Comparison of ENCODE assay signal across 9 cellular contexts in the genomic region with DNA sequence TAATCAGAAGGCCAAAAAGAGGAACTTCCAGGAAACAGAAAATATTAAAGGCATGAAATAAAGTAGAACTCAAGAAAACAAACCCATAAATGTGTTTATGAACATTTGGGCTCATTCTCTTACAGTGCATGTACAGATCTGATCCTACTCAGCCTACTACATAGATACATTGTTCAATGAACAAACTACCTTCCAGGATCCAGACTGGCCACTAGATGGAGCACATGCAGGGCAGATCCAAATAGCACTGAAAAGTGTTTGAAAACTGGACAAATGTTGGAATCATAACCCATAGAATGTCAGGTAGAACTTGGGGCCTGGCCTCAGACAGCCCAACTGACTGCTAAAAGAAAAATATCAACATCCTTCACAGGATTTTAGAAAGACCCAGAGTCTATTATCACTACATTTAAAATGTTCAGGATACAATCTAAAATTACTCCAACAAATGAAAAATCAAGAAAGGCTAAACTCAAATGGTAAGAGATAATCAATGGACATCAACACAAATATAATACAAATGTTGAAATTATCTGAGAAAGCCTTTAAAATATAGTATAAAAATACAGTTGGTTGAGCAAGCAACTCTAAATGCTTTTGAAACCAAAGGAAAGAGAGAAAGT.
DNase-seq lines count a peak whose midpoint lies in the region; ATAC-seq and TF ChIP-seq lines count a peak whose summit lies in the region.
"Had no signal": no experiment of that assay in that cellular context is flagged by ENCODE, and none has a peak within 500 bp of the region (broad histone marks: within the 10 kb centered on the region; RNA-seq: fewer than 3 reads in every experiment).

No MANE protein-coding gene starts in this region.

- no peak overlapping the region for H3K4me3 ChIP-seq in fibroblast of pulmonary artery (replicated peaks; ENCODE audit: low read depth, low read length)

- no peaks in the 10 kb centered on the region for H3K4me1 Mint-ChIP-seq in activated T-cell treated with anti-CD3 and anti-CD28 coated beads, Interleukin-2, amount 50 U/mL, for 72 hours (ENCODE audit: low read depth)
- H3K4me1 Mint-ChIP-seq in type B pancreatic cell (ENCODE audit: unreplicated experiment): peaks cover 4% of the 10 kb centered on the region

- H3K4me3 Mint-ChIP-seq in activated T-cell treated with anti-CD3 and anti-CD28 coated beads, Interleukin-2, amount 50 U/mL, for 72 hours: no peak overlapping the region
- H3K4me3 Mint-ChIP-seq in type B pancreatic cell: no peak overlapping the region
- H3K4me3 Mint-ChIP-seq: activated naive CD8-positive, alpha-beta T cell had no signal

- peaks cover 38% of the 10 kb centered on the region for H3K27me3 Mint-ChIP-seq in activated T-cell treated with anti-CD3 and anti-CD28 coated beads, Interleukin-2, amount 50 U/mL, for 72 hours (ENCODE audit: low read depth)
- H3K27me3 Mint-ChIP-seq in type B pancreatic cell: peaks cover 20% of the 10 kb centered on the region

- H3K36me3 Mint-ChIP-seq in activated T-cell treated with anti-CD3 and anti-CD28 coated beads, Interleukin-2, amount 50 U/mL, for 72 hours (ENCODE audit: insufficient read depth in 2 of 2): no peaks in the 10 kb centered on the region
- no peaks in the 10 kb centered on the region for H3K36me3 Mint-ChIP-seq in type B pancreatic cell
- H3K36me3 Mint-ChIP-seq: activated naive CD8-positive, alpha-beta T cell had no signal

- peak; percentile 6 to 14 for DNase-seq in activated T-cell treated with anti-CD3 and anti-CD28 coated beads, Interleukin-2, amount 50 U/mL, for 72 hours
- no peak for DNase-seq in activated T-cell treated with anti-CD3 and anti-CD28 coated beads for 4 hours
- peak; percentile 34 for DNase-seq in RPMI8226
- DNase-seq in fibroblast of pulmonary artery (ENCODE audit: low read depth): peak; percentile 64
- DNase-seq in type B pancreatic cell (ENCODE audit: extremely low spot score, unreplicated experiment): no peak

- peaks cover 0 to 2% of the 10 kb centered on the region in 2 donors for H3K9me3 Mint-ChIP-seq in activated T-cell treated with anti-CD3 and anti-CD28 coated beads, Interleukin-2, amount 50 U/mL, for 72 hours
- H3K9me3 Mint-ChIP-seq in type B pancreatic cell: peaks cover 4% of the 10 kb centered on the region

- no peak overlapping the region for H3K27ac Mint-ChIP-seq in activated T-cell treated with anti-CD3 and anti-CD28 coated beads, Interleukin-2, amount 50 U/mL, for 72 hours
- H3K27ac Mint-ChIP-seq in type B pancreatic cell: no peak overlapping the region
- H3K27ac Mint-ChIP-seq: activated naive CD8-positive, alpha-beta T cell had no signal

- TF ChIP-seq CTCF in fibroblast of pulmonary artery (IDR thresholded peaks at IDR 0.05; ENCODE audit: low read length, missing control alignments): peak; percentile 99
- peak; percentile 81 for TF ChIP-seq CTCF in type B pancreatic cell (conservative IDR thresholded peaks at IDR 0.05)

- no peak for ATAC-seq in activated T-cell treated with anti-CD3 and anti-CD28 coated beads, Interleukin-2, amount 50 U/mL, for 72 hours (replicated peaks in 1 of 2)
- ATAC-seq in HG03469 (IDR thresholded peaks at IDR 0.05; ENCODE audit: unreplicated experiment) (peak; percentile 50), GM18517 (IDR thresholded peaks at IDR 0.05; ENCODE audit: unreplicated experiment) (no peak), HG02970 (IDR thresholded peaks at IDR 0.05; ENCODE audit: low FRiP score, unreplicated experiment) (no peak)

Comparison
In these comparisons a context has a peak if more than half of its experiments do, and no peak if none do; other contexts are left out.
1. DNase-seq: peak in activated T-cell treated with anti-CD3 and anti-CD28 coated beads, Interleukin-2, amount 50 U/mL, for 72 hours (2 of 2), RPMI8226 (single experiment) and fibroblast of pulmonary artery (single experiment); none in activated T-cell treated with anti-CD3 and anti-CD28 coated beads for 4 hours (single experiment) and type B pancreatic cell (single experiment).